In genomic region chr3:52429779-52430415, GRCh38 we compare ENCODE assay signal across 17 cellular contexts. TPM values are rescaled to one million over a fixed set of nuclear protein-coding genes. Genes with fewer than 3 reads are reported as not detected.
DNase-seq lines count a peak whose midpoint lies in the region; ATAC-seq and TF ChIP-seq lines count a peak whose summit lies in the region.
"Had no signal": no experiment of that assay in that cellular context is flagged by ENCODE, and none has a peak within 500 bp of the region (broad histone marks: within the 10 kb centered on the region; RNA-seq: fewer than 3 reads in every experiment).

No MANE protein-coding gene starts in this region.

- intact Hi-C loops in cardiac septum (cut with DNase I) (no loop called here), Right ventricle myocardium inferior (cut with DNase I) (no loop called here)

- H3K4me3 ChIP-seq in upper lobe of left lung: no peak overlapping the region

- H3K27me3 Mint-ChIP-seq in endothelial cell (ENCODE audit: unreplicated experiment): peaks cover 12% of the 10 kb centered on the region
- H3K27me3 Mint-ChIP-seq: stimulated activated naive CD8-positive, alpha-beta T cell treated with anti-CD3 and anti-CD28 coated beads, Interleukin-15, Interleukin-2, amounts not matched to agents 100 ng/mL and 50 ng/mL, for 24 hours had no signal

- no peaks in the 10 kb centered on the region for H3K27me3 ChIP-seq in upper lobe of left lung

- peaks cover 75% of the 10 kb centered on the region for H3K4me1 Mint-ChIP-seq in endothelial cell (ENCODE audit: unreplicated experiment)

- WGBS in upper lobe of left lung, 2 donors: 66 to 71% methylated on average over 6 to 7 of the region's 7 CpGs

- H3K36me3 Mint-ChIP-seq in endothelial cell (ENCODE audit: low read depth, unreplicated experiment): peaks cover 26% of the 10 kb centered on the region
- H3K36me3 Mint-ChIP-seq: CD8-positive, alpha-beta T cell had no signal

- DNase-seq in cardiac septum (ENCODE audit: low spot score) (peak; percentile 73), Right ventricle myocardium inferior (ENCODE audit: missing footprints) (no peak), endothelial cell (ENCODE audit: low spot score) (peak; percentile 74), lung microvascular endothelial cell (ENCODE audit: low read depth in 2 of 2) (peak; percentile 96 to 97), upper lobe of left lung (no peak), NCI-H1436 treated with DMSO at 0.1 percent for 48 hours (lab: John Stamatoyannopoulos, UW) (no peak), middle frontal gyrus (ENCODE audit: extremely low spot score, low spot score) (no peak)
- DNase-seq: activated CD4-positive, CD25-positive, alpha-beta regulatory T cell; CD8-positive, alpha-beta T cell; DMS79 treated with DMSO at 0.1 percent for 48 hours; Kasumi-1; NCI-H1417; NCI-H2227 treated with DMSO at 0.1 percent for 48 hours had no signal

- TF ChIP-seq EP300 in upper lobe of left lung (IDR thresholded peaks at IDR 0.05): peak in 2 of 4 donors; percentile 7 to 48

- H3K36me3 ChIP-seq in upper lobe of left lung: no peaks in the 10 kb centered on the region

- H3K9me3 Mint-ChIP-seq in endothelial cell (ENCODE audit: unreplicated experiment): no peaks in the 10 kb centered on the region
- H3K9me3 Mint-ChIP-seq: CD8-positive, alpha-beta T cell; stimulated activated naive CD8-positive, alpha-beta T cell treated with anti-CD3 and anti-CD28 coated beads, Interleukin-15, Interleukin-2, amounts not matched to agents 100 ng/mL and 50 ng/mL, for 24 hours had no signal

- peak overlapping the region; percentile 44 to 79 (median 68) for H3K27ac ChIP-seq in upper lobe of left lung
- H3K27ac ChIP-seq: RWPE1 had no signal

- peak in 1 of 4 donors; percentile 9 for TF ChIP-seq POLR2A in upper lobe of left lung (IDR thresholded peaks at IDR 0.05)

- ATAC-seq in Right ventricle myocardium inferior (no peak), upper lobe of left lung (ENCODE audit: low FRiP score in 2 of 2) (peak in 1 of 2 donors; percentile 20), GM21786 (IDR thresholded peaks at IDR 0.05; ENCODE audit: unreplicated experiment) (no peak)
- ATAC-seq: CD8-positive, alpha-beta T cell had no signal

- peaks cover 32 to 46% (median 37%) of the 10 kb centered on the region in 4 donors for H3K4me1 ChIP-seq in upper lobe of left lung

- H3K4me3 Mint-ChIP-seq in endothelial cell (ENCODE audit: unreplicated experiment): peak overlapping the region; percentile 56
- H3K4me3 Mint-ChIP-seq: CD8-positive, alpha-beta T cell; stimulated activated naive CD8-positive, alpha-beta T cell treated with anti-CD3 and anti-CD28 coated beads, Interleukin-15, Interleukin-2, amounts not matched to agents 100 ng/mL and 50 ng/mL, for 24 hours had no signal

- no peak for TF ChIP-seq CTCF in endothelial cell (IDR thresholded peaks at IDR 0.05; ENCODE audit: unreplicated experiment)
- TF ChIP-seq CTCF in upper lobe of left lung (IDR thresholded peaks at IDR 0.05): no peak

- H3K9me3 ChIP-seq in upper lobe of left lung: no peaks in the 10 kb centered on the region

- H3K27ac Mint-ChIP-seq in endothelial cell (ENCODE audit: unreplicated experiment): peak overlapping the region; percentile 100
- H3K27ac Mint-ChIP-seq: CD8-positive, alpha-beta T cell; stimulated activated naive CD8-positive, alpha-beta T cell treated with anti-CD3 and anti-CD28 coated beads, Interleukin-15, Interleukin-2, amounts not matched to agents 100 ng/mL and 50 ng/mL, for 24 hours had no signal

RNA-seq across cellular contexts. Expression of gene SEMA3G, which starts 15.0 kb away (rescaled TPM):
- total RNA-seq in cardiac septum (15.3 TPM), Right ventricle myocardium inferior (12.3 TPM), endothelial cell (ENCODE audit: unreplicated experiment) (175 TPM), lung microvascular endothelial cell (12.9 and 30.5 TPM in 2 replicates), upper lobe of left lung (10 to 100 TPM in 5 of 6 donors, 1 to 10 TPM in 1; 5.1 to 69.0 (median 20.7) TPM)
- total RNA-seq: T-helper 1 cell treated with Interleukin-12 subunit alpha and Interleukin-12 subunit beta and Interleukin-4 antibody, amounts not matched to agents 30 ng/mL and 1 ng/mL, for 36 hours had no signal

RNA-seq across cellular contexts. Expression of gene PHF7, which starts 19.4 kb away (rescaled TPM):
- total RNA-seq in cardiac septum (17.5 TPM), Right ventricle myocardium inferior (13.7 TPM), endothelial cell (ENCODE audit: unreplicated experiment) (15.9 TPM), lung microvascular endothelial cell (3.1 and 3.6 TPM in 2 replicates), upper lobe of left lung (10 to 100 TPM in 3 of 6 donors, 1 to 10 TPM in 3; 5.6 to 14.8 (median 10.0) TPM)

RNA-seq across cellular contexts. Expression of gene BAP1, which starts 20.1 kb away (rescaled TPM):
- 53.0 TPM for total RNA-seq in cardiac septum
- total RNA-seq in Right ventricle myocardium inferior: 53.3 TPM
- 118 TPM for total RNA-seq in endothelial cell (ENCODE audit: unreplicated experiment)
- total RNA-seq in lung microvascular endothelial cell: 66.7 and 84.7 TPM in 2 replicates
- 10 to 100 TPM; 58.0 to 90.1 (median 75.1) TPM for total RNA-seq in upper lobe of left lung

RNA-seq across cellular contexts. Expression of gene TNNC1, which starts 23.9 kb away (rescaled TPM):
- 8,054 TPM for total RNA-seq in cardiac septum
- total RNA-seq in Right ventricle myocardium inferior: 9,051 TPM
- total RNA-seq in endothelial cell (ENCODE audit: unreplicated experiment): 0.67 TPM
- total RNA-seq in lung microvascular endothelial cell: 0.22 TPM in 1 of 2 replicates, not detected in the other
- total RNA-seq in upper lobe of left lung: 100 to 1,000 TPM in 4 of 6 donors, 10 to 100 TPM in 2; 28.3 to 196 (median 122) TPM

RNA-seq across cellular contexts. Expression of gene NISCH, which starts 25.5 kb away (rescaled TPM):
- total RNA-seq in cardiac septum (59.1 TPM), Right ventricle myocardium inferior (45.6 TPM), endothelial cell (ENCODE audit: unreplicated experiment) (261 TPM), lung microvascular endothelial cell (26.2 and 38.1 TPM in 2 replicates), upper lobe of left lung (100 to 1,000 TPM in 2 of 6 donors, 10 to 100 TPM in 4; 60.7 to 288 (median 83.0) TPM)

Comparison
In these comparisons a context has a peak if more than half of its experiments do, and no peak if none do; other contexts are left out.
1. DNase-seq: peak in cardiac septum (single experiment), endothelial cell (single experiment) and lung microvascular endothelial cell (2 of 2); none in Right ventricle myocardium inferior (single experiment), upper lobe of left lung (0 of 2), NCI-H1436 treated with DMSO at 0.1 percent for 48 hours (single experiment) and middle frontal gyrus (single experiment).